Comparison of ENCODE assay signal across 13 cellular contexts in genomic region chr1:227736814-227737432, GRCh38. TPM values are rescaled to one million over a fixed set of nuclear protein-coding genes. Genes with fewer than 3 reads are reported as not detected.
DNase-seq lines count a peak whose midpoint lies in the region; ATAC-seq, FAIRE-seq and TF ChIP-seq lines count a peak whose summit lies in the region.
"Had no signal": no experiment of that assay in that cellular context is flagged by ENCODE, and none has a peak within 500 bp of the region (broad histone marks: within the 10 kb centered on the region; RNA-seq: fewer than 3 reads in every experiment).

No MANE protein-coding gene starts in this region.

- H3K9me3 ChIP-seq in A549 = no peaks in the 10 kb centered on the region
- H3K9me3 ChIP-seq in CD4-positive, alpha-beta T cell (ENCODE audit: control insufficient read depth, low read length) = no peaks in the 10 kb centered on the region
- no peaks in the 10 kb centered on the region for H3K9me3 ChIP-seq in SU-DHL-6 (ENCODE audit: insufficient read depth, low read length)
- no peaks in the 10 kb centered on the region for H3K9me3 ChIP-seq in keratinocyte (ENCODE audit: control insufficient read depth, low read depth, low read length)
- H3K9me3 ChIP-seq: thoracic aorta had no signal

- H3K27ac ChIP-seq in A549 (no peak overlapping the region), SU-DHL-6 (ENCODE audit: low read depth, low read length) (no peak overlapping the region), keratinocyte (ENCODE audit: control insufficient read depth, insufficient read depth, low read length) (no peak overlapping the region)
- no peak overlapping the region for H3K27ac ChIP-seq in CD4-positive, alpha-beta T cell (ENCODE audit: low read depth, low read length)
- H3K27ac ChIP-seq: brain microvascular endothelial cell, thoracic aorta had no signal

- peaks cover 8% of the 10 kb centered on the region for H3K9me1 ChIP-seq in keratinocyte (ENCODE audit: control insufficient read depth, extremely low read depth, insufficient read depth, low read length)

- no peak overlapping the region for H2AFZ ChIP-seq in SU-DHL-6 (ENCODE audit: low read depth, low read length, severe bottlenecking)
- H2AFZ ChIP-seq in keratinocyte (ENCODE audit: control insufficient read depth, low read length) = no peak overlapping the region

- peaks cover 12% of the 10 kb centered on the region for H3K36me3 Mint-ChIP-seq in CD4-positive, alpha-beta T cell (ENCODE audit: low read depth)

- H3K4me3 Mint-ChIP-seq in CD4-positive, alpha-beta T cell = peak overlapping the region; percentile 74

- TF ChIP-seq EP300 in A549 (IDR thresholded peaks at IDR 0.05) = no peak

- H3K4me3 ChIP-seq in A549 (no peak overlapping the region), SU-DHL-6 (ENCODE audit: insufficient read depth, low read length, poor library complexity, severe bottlenecking) (no peak overlapping the region), keratinocyte (ENCODE audit: control insufficient read depth in 2 of 3, extremely low read depth in 1 of 3, insufficient read depth in 2 of 3, low read depth in 1 of 3, low read length in 3 of 3) (no peak overlapping the region)

- no peaks in the 10 kb centered on the region for H3K27me3 Mint-ChIP-seq in CD4-positive, alpha-beta T cell

- peaks cover 68% of the 10 kb centered on the region for H3K4me1 Mint-ChIP-seq in CD4-positive, alpha-beta T cell (ENCODE audit: low read depth)

- peak overlapping the region; percentile 97 for H3K4me2 ChIP-seq in A549
- peak overlapping the region; percentile 89 for H3K4me2 ChIP-seq in SU-DHL-6 (ENCODE audit: low read depth, low read length, poor library complexity, severe bottlenecking)
- H3K4me2 ChIP-seq in keratinocyte (ENCODE audit: control insufficient read depth, extremely low read depth, insufficient read depth, low read depth, low read length) = peak overlapping the region; percentile 89

- WGBS in A549 (ENCODE audit: missing lambda C conversion rate) = 82% methylated on average over 11 of the region's 11 CpGs

- POLR2A ChIA-PET in A549 (lab: Yijun Ruan, JAX) = interaction anchor here (0.7 kb wide), 1 partner anchor 12 kb away, joined by 4 read pairs; no protein-coding TSS in a partner anchor
- POLR2A ChIA-PET in CD4-positive, alpha-beta T cell (lab: Charles Lee) = no interaction called here

- H3K4me1 ChIP-seq in A549 = peaks cover 15% of the 10 kb centered on the region; the same call in 2 of the 3 replicates
- H3K4me1 ChIP-seq in keratinocyte (ENCODE audit: control insufficient read depth, extremely low read depth, insufficient read depth, low read length) = peaks cover 16% of the 10 kb centered on the region

- no peak overlapping the region for H3K27ac Mint-ChIP-seq in CD4-positive, alpha-beta T cell

- H3K79me2 ChIP-seq in SU-DHL-6 (ENCODE audit: insufficient read depth, low read length) (peaks cover 66% of the 10 kb centered on the region), keratinocyte (ENCODE audit: control insufficient read depth, insufficient read depth, low read length) (peaks cover 85% of the 10 kb centered on the region)

- ATAC-seq in A549 (no peak), GM21423 (IDR thresholded peaks at IDR 0.05; ENCODE audit: unreplicated experiment) (no peak)
- ATAC-seq in CD4-positive, alpha-beta T cell (ENCODE audit: poor library complexity) = no peak

- DNase-seq in A549 (ENCODE audit: low read depth in 1 of 2, low spot score in 1 of 2) = no peak
- no peak for DNase-seq in CD4-positive, alpha-beta T cell
- no peak for DNase-seq in keratinocyte (ENCODE audit: low read depth, low spot score)
- no peak for DNase-seq in anterior cingulate cortex (lab: John Stamatoyannopoulos, UW)
- DNase-seq in NCI-H1694 treated with DMSO at 0.1 percent for 48 hours (lab: John Stamatoyannopoulos, UW) = no peak
- no peak for DNase-seq in DMS79 treated with DMSO at 0.1 percent for 48 hours (lab: John Stamatoyannopoulos, UW)
- DNase-seq: brain microvascular endothelial cell, KBM-7, NCI-H2081 had no signal

- TF ChIP-seq POLR2A in A549 (IDR thresholded peaks at IDR 0.05; ENCODE audit: low read length) = no peak

- TF ChIP-seq RAD21 in A549 (conservative IDR thresholded peaks at IDR 0.05 in 1 of 2, IDR thresholded peaks at IDR 0.05 in 1 of 2) = no peak

- no peak for FAIRE-seq in A549 (lab: Jason Lieb, UNC)
- FAIRE-seq in keratinocyte (lab: Jason Lieb, UNC) = no peak
- FAIRE-seq: endometrium had no signal

- H3K9ac ChIP-seq in SU-DHL-6 (ENCODE audit: low read length) (no peak overlapping the region), keratinocyte (ENCODE audit: control insufficient read depth, extremely low read depth, insufficient read depth, low read length) (no peak overlapping the region)

- intact Hi-C loops in CD4-positive, alpha-beta T cell (cut with DNase I, micrococcal nuclease) = loop anchor here in 1 of 2 experiments (2.0 to 10.0 kb wide), 5 partner anchors 50 to 1888 kb away; partner anchors contain the start of genes C1orf35, IBA57, MRPL55 and TAF5L

- CTCF ChIA-PET in A549 (lab: Yijun Ruan, JAX) = interaction anchor here (0.5 kb wide), 1 partner anchor 13 kb away, joined by 5 read pairs; no protein-coding TSS in a partner anchor
- CTCF ChIA-PET in CD4-positive, alpha-beta T cell (lab: Charles Lee) = no interaction called here

- no peaks in the 10 kb centered on the region for H3F3A ChIP-seq in SU-DHL-6 (ENCODE audit: insufficient read depth)

- no peaks in the 10 kb centered on the region for H3K36me3 ChIP-seq in SU-DHL-6 (ENCODE audit: low read length)
- peaks cover 7 to 11% of the 10 kb centered on the region in 2 experiments for H3K36me3 ChIP-seq in keratinocyte (ENCODE audit: control insufficient read depth in 2 of 2, extremely low read depth in 1 of 2, insufficient read depth in 2 of 2, low read length in 2 of 2)

- dilution Hi-C loops in keratinocyte (cut with MboI; ENCODE audit: extremely low pct_ligation_motif_present, low sequenced_read_pairs) = no loop called here

- H3K27me3 ChIP-seq in CD4-positive, alpha-beta T cell (ENCODE audit: control insufficient read depth, insufficient read depth, low read length) = no peaks in the 10 kb centered on the region
- H3K27me3 ChIP-seq in SU-DHL-6 (ENCODE audit: low read length) (no peaks in the 10 kb centered on the region), keratinocyte (ENCODE audit: control insufficient read depth, extremely low read depth, insufficient read depth, low read length) (no peaks in the 10 kb centered on the region)
- H3K27me3 ChIP-seq: brain microvascular endothelial cell had no signal

- H3K9me2 ChIP-seq in SU-DHL-6 (replicated peaks; ENCODE audit: insufficient read depth, low read length) = no peaks in the 10 kb centered on the region

- no peaks in the 10 kb centered on the region for H3K9me3 Mint-ChIP-seq in CD4-positive, alpha-beta T cell

- TF ChIP-seq CTCF in A549 (IDR thresholded peaks at IDR 0.05) = no peak
- TF ChIP-seq CTCF in CD4-positive, alpha-beta T cell (IDR thresholded peaks at IDR 0.05) = no peak
- no peak for TF ChIP-seq CTCF in SU-DHL-6 (IDR thresholded peaks at IDR 0.05; ENCODE audit: insufficient read depth, low read length, poor library complexity, severe bottlenecking)
- no peak for TF ChIP-seq CTCF in keratinocyte (optimal IDR thresholded peaks at IDR 0.05 in 1 of 3, IDR thresholded peaks at IDR 0.05 in 1 of 3, conservative IDR thresholded peaks at IDR 0.05 in 1 of 3; ENCODE audit: extremely low read depth in 1 of 3, insufficient read depth in 2 of 3, low read length in 3 of 3)

- H4K20me1 ChIP-seq in SU-DHL-6 (ENCODE audit: low read depth, low read length) (peaks cover 3% of the 10 kb centered on the region; the same call in 1 of the 2 replicates), keratinocyte (ENCODE audit: control insufficient read depth, extremely low read depth, insufficient read depth, low read length) (peaks cover 2% of the 10 kb centered on the region)

TF ChIP-seq in A549, 52 proteins besides CTCF, POLR2A, EP300 and RAD21 (continues in another document):
- TF ChIP-seq ZSCAN20 (CRISPR knock-in tag; IDR thresholded peaks at IDR 0.05) (no peak), BHLHE40 (IDR thresholded peaks at IDR 0.05; ENCODE audit: low read depth, low read length) (no peak), POLR2AphosphoS2 (conservative IDR thresholded peaks at IDR 0.05; ENCODE audit: low read length) (no peak)
- TF ChIP-seq, protein P1, sequence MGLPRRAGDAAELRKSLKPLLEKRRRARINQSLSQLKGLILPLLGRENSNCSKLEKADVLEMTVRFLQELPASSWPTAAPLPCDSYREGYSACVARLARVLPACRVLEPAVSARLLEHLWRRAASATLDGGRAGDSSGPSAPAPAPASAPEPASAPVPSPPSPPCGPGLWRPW (IDR thresholded peaks at IDR 0.05) = no peak

RNA-seq across cellular contexts. Expression of gene SNAP47, which starts 1.7 kb away (rescaled TPM):
- 39.5 and 42.5 TPM in 2 replicates for polyA plus RNA-seq in A549 (2011; rRNA removed)
- polyA plus RNA-seq in A549 (2012; cell fraction: cytosol; rRNA removed) = 38.1 and 38.2 TPM in 2 replicates
- polyA plus RNA-seq in A549 (2012; cell fraction: nucleus; rRNA removed) = 30.4 and 31.8 TPM in 2 replicates
- polyA plus RNA-seq in A549 (2017; fragmentation: RNase III; extraction: RNeasy Plus Mini Kit Qiagen cat#74134 plus additional on column Dnase treatment) = 26.7 to 29.6 TPM (median 29.6 TPM) in 3 replicates
- polyA minus RNA-seq in A549 (2011; rRNA and poly(A)+ RNA removed) = 35.4 and 37.5 TPM in 2 replicates
- total RNA-seq in CD4-positive, alpha-beta T cell = 10 to 100 TPM; 12.8 to 14.0 TPM
- polyA plus RNA-seq in keratinocyte = 19.3 to 30.4 TPM (median 24.8 TPM) in 3 replicates
- 9.7 TPM for polyA plus RNA-seq in keratinocyte (2011; ENCODE audit: low read depth)
- 31.4 and 31.8 TPM in 2 replicates for polyA plus RNA-seq in keratinocyte (2011; cell fraction: cytosol; rRNA removed)
- polyA plus RNA-seq in keratinocyte (2011; cell fraction: nucleus; rRNA removed) = 21.6 and 23.4 TPM in 2 replicates
- 20.7 and 24.0 TPM in 2 replicates for polyA plus RNA-seq in keratinocyte (2012; ENCODE audit: low replicate concordance)
- 16.5 to 28.5 TPM (median 21.7 TPM) in 3 replicates for polyA minus RNA-seq in keratinocyte
- polyA minus RNA-seq in keratinocyte (2011; cell fraction: cytosol; rRNA and poly(A)+ RNA removed) = 18.0 TPM
- polyA minus RNA-seq in keratinocyte (2011; cell fraction: nucleus; rRNA and poly(A)+ RNA removed) = 9.7 and 15.4 TPM in 2 replicates

RNA-seq across cellular contexts. Expression of gene JMJD4, which starts 1.8 kb away (rescaled TPM):
- polyA plus RNA-seq in A549 (2011; rRNA removed) = 21.2 and 23.7 TPM in 2 replicates
- 28.4 and 36.8 TPM in 2 replicates for polyA plus RNA-seq in A549 (2012; cell fraction: cytosol; rRNA removed)
- polyA plus RNA-seq in A549 (2012; cell fraction: nucleus; rRNA removed) = 51.5 and 60.7 TPM in 2 replicates
- 18.8 to 19.8 TPM (median 19.4 TPM) in 3 replicates for polyA plus RNA-seq in A549 (2017; fragmentation: RNase III; extraction: RNeasy Plus Mini Kit Qiagen cat#74134 plus additional on column Dnase treatment)
- 76.3 and 78.6 TPM in 2 replicates for polyA minus RNA-seq in A549 (2011; rRNA and poly(A)+ RNA removed)
- 10 to 100 TPM; 11.4 to 11.9 TPM for total RNA-seq in CD4-positive, alpha-beta T cell
- 17.1 to 25.0 TPM (median 19.5 TPM) in 3 replicates for polyA plus RNA-seq in keratinocyte
- polyA plus RNA-seq in keratinocyte (2011; ENCODE audit: low read depth) = 2.3 TPM
- 13.0 and 19.4 TPM in 2 replicates for polyA plus RNA-seq in keratinocyte (2011; cell fraction: cytosol; rRNA removed)
- 21.4 and 23.2 TPM in 2 replicates for polyA plus RNA-seq in keratinocyte (2011; cell fraction: nucleus; rRNA removed)
- polyA plus RNA-seq in keratinocyte (2012; ENCODE audit: low replicate concordance) = 5.9 and 20.5 TPM in 2 replicates
- polyA minus RNA-seq in keratinocyte = 33.5 to 41.8 TPM (median 33.9 TPM) in 3 replicates
- polyA minus RNA-seq in keratinocyte (2011; cell fraction: cytosol; rRNA and poly(A)+ RNA removed) = 28.2 TPM
- 20.1 and 22.4 TPM in 2 replicates for polyA minus RNA-seq in keratinocyte (2011; cell fraction: nucleus; rRNA and poly(A)+ RNA removed)
